ENCODE assay signal across 20 cellular contexts in the genomic region with DNA sequence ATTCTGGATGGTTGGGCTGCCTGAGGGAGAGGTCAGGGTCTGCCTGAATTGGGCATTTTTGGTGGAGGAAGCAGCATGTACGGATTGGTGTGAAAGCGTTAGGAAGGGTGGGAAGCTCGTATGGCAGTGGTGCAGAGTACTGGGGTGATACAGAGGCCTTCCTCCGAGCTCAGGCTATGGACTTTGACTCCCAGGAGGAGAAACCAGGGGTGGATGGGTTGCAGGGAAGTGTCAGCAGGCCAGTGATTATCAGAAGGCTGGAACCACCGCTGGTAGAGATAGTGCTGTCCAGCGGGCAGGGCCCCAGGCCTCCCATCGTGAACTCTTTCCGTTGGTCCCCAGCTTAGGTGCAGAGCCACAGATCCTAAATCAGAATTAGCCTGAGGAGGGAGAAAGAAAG. TPM values are rescaled to one million over a fixed set of nuclear protein-coding genes. Genes with fewer than 3 reads are reported as not detected.
A peak's percentile ranks its signal among the peaks of the same experiment; 100 is the strongest.
DNase-seq lines count a peak whose midpoint lies in the region; ATAC-seq, FAIRE-seq and TF ChIP-seq lines count a peak whose summit lies in the region.
"Had no signal": no experiment of that assay in that cellular context is flagged by ENCODE, and none has a peak within 500 bp of the region (broad histone marks: within the 10 kb centered on the region; RNA-seq: fewer than 3 reads in every experiment).

No MANE protein-coding gene starts in this region.

- WGBS in HepG2 (ENCODE audit: low lambda C conversion rate) = 4% methylated on average over 8 of the region's 8 CpGs
- WGBS in smooth muscle cell (ENCODE audit: low lambda C conversion rate) = 91% methylated on average over 8 of the region's 8 CpGs

- intact Hi-C loops in HepG2 (cut with micrococcal nuclease; ENCODE audit: unreplicated experiment) = loop anchor here (5.0 kb wide), 1 partner anchor 97 kb away; no protein-coding TSS in a partner anchor
- intact Hi-C loops in vagina (cut with DNase I) = no loop called here

- TF ChIP-seq POLR2A in HepG2 (IDR thresholded peaks at IDR 0.05; ENCODE audit: insufficient read depth in 1 of 2, low read depth in 2 of 2, low read length in 2 of 2) (no peak), vagina (IDR thresholded peaks at IDR 0.05) (no peak)

- H3K4me1 ChIP-seq in RWPE2 (ENCODE audit: insufficient read depth, poor library complexity, severe bottlenecking) (peaks cover 3% of the 10 kb centered on the region), HepG2 (ENCODE audit: insufficient read depth, low read length) (peaks cover 10% of the 10 kb centered on the region), vagina (no peaks in the 10 kb centered on the region), smooth muscle cell (ENCODE audit: low read depth) (no peaks in the 10 kb centered on the region)
- H3K4me1 ChIP-seq: BE2C had no signal

- CTCF ChIA-PET in HepG2 (lab: Yijun Ruan, JAX; ENCODE audit: low intra/inter-chr PET ratio, low total read pairs) = interaction anchor here (0.7 kb wide), 1 partner anchor 29 kb away, joined by 3 read pairs; no protein-coding TSS in a partner anchor

- H3K27ac ChIP-seq in RWPE2 (ENCODE audit: poor library complexity, severe bottlenecking) = no peak overlapping the region
- H3K27ac ChIP-seq in HepG2 (ENCODE audit: extremely low read length, insufficient read depth, low read length) = no peak overlapping the region
- H3K27ac ChIP-seq in vagina = no peak overlapping the region
- H3K27ac ChIP-seq in smooth muscle cell (ENCODE audit: low read depth) = no peak overlapping the region

- H3K9ac ChIP-seq in HepG2 (ENCODE audit: insufficient read depth, low read depth, low read length) (no peak overlapping the region), smooth muscle cell (ENCODE audit: low read depth) (no peak overlapping the region)

- peak; percentile 4 for DNase-seq in GM10266 (ENCODE audit: extremely low spot score)
- peak; percentile 72 for DNase-seq in RWPE2 (ENCODE audit: low spot score)
- DNase-seq in HepG2 (ENCODE audit: low spot score) = peak; percentile 22
- DNase-seq in vagina (ENCODE audit: extremely low spot score in 2 of 2) = no peak
- no peak for DNase-seq in smooth muscle cell (lab: John Stamatoyannopoulos, UW; ENCODE audit: unreplicated experiment)
- DNase-seq: BE2C; C1 segment of cervical spinal cord; CD4-positive, CD25-positive, alpha-beta regulatory T cell; CD8-positive, alpha-beta memory T cell; COR-L47; GOT3; H7; HFFc6 had no signal

- no peaks in the 10 kb centered on the region for H4K20me1 ChIP-seq in HepG2 (ENCODE audit: insufficient read depth, low read length)
- no peaks in the 10 kb centered on the region for H4K20me1 ChIP-seq in smooth muscle cell (ENCODE audit: low read depth)

- H3K36me3 ChIP-seq in RWPE2 (ENCODE audit: low read depth) (no peaks in the 10 kb centered on the region), HepG2 (replicated peaks in 1 of 2; ENCODE audit: control insufficient read depth in 1 of 2, insufficient read depth in 2 of 2, low read length in 2 of 2) (no peaks in the 10 kb centered on the region), vagina (no peaks in the 10 kb centered on the region), smooth muscle cell (ENCODE audit: low read depth) (no peaks in the 10 kb centered on the region)
- H3K36me3 ChIP-seq: BE2C had no signal

- H3K9me3 ChIP-seq in RWPE2 (ENCODE audit: severe bottlenecking) (no peaks in the 10 kb centered on the region), HepG2 (ENCODE audit: low read length) (no peaks in the 10 kb centered on the region), vagina (no peaks in the 10 kb centered on the region), smooth muscle cell (replicated peaks; ENCODE audit: low read depth) (no peaks in the 10 kb centered on the region)
- H3K9me3 ChIP-seq: BE2C had no signal

- in situ Hi-C loops in HepG2 (cut with HindIII; ENCODE audit: extremely low pct_ligation_motif_present, low pct_unique_long_range_greater_than_20kb) = no loop called here

- TF ChIP-seq EP300 in HepG2 (IDR thresholded peaks at IDR 0.05; ENCODE audit: low read depth in 2 of 2, low read length in 2 of 2) (no peak), HepG2 (CRISPR knock-in tag; IDR thresholded peaks at IDR 0.05; ENCODE audit: borderline replicate concordance) (no peak)

- no peaks in the 10 kb centered on the region for H3K27me3 ChIP-seq in RWPE2 (ENCODE audit: insufficient read depth, poor library complexity, severe bottlenecking)
- H3K27me3 ChIP-seq in HepG2 (ENCODE audit: control insufficient read depth in 1 of 2, insufficient read depth in 2 of 2, low read length in 2 of 2) = peaks cover 3 to 24% of the 10 kb centered on the region in 2 experiments; a peak in 2 of 5 replicates
- H3K27me3 ChIP-seq in vagina = no peaks in the 10 kb centered on the region
- no peaks in the 10 kb centered on the region for H3K27me3 ChIP-seq in smooth muscle cell (ENCODE audit: low read depth)
- H3K27me3 ChIP-seq: BE2C had no signal

- H3K4me2 ChIP-seq in HepG2 (ENCODE audit: low read depth, low read length) (peak overlapping the region; percentile 22; the same call in 1 of the 2 replicates), smooth muscle cell (no peak overlapping the region)

- H2AFZ ChIP-seq in HepG2 (ENCODE audit: low read length) (no peak overlapping the region), smooth muscle cell (ENCODE audit: low read depth) (no peak overlapping the region)

- no peak for FAIRE-seq in HepG2 (lab: Jason Lieb, UNC)
- FAIRE-seq: G401.6, GM12892, GM18507 had no signal

- no TSS peak for BruUV-seq in HepG2 (replicated peaks; lab: Mats Ljungman, UMichigan)

- ATAC-seq in RWPE2 (ENCODE audit: low read depth) (no peak), HepG2 (peak; percentile 69), HG03139 (IDR thresholded peaks at IDR 0.05; ENCODE audit: unreplicated experiment) (no peak)
- ATAC-seq: HCT116 had no signal

- H3K4me3 ChIP-seq in RWPE2 (ENCODE audit: severe bottlenecking) (no peak overlapping the region), HepG2 (replicated peaks in 1 of 3; ENCODE audit: insufficient read depth in 1 of 3, low read depth in 2 of 3, low read length in 3 of 3) (no peak overlapping the region), vagina (no peak overlapping the region), smooth muscle cell (no peak overlapping the region)

- TF ChIP-seq RAD21 in HepG2 (CRISPR knock-in tag; IDR thresholded peaks at IDR 0.05) = no peak

- H3K79me2 ChIP-seq in HepG2 (ENCODE audit: insufficient read depth, low read length) (no peaks in the 10 kb centered on the region), smooth muscle cell (ENCODE audit: low read depth) (no peaks in the 10 kb centered on the region)

- H3F3A ChIP-seq in smooth muscle cell (ENCODE audit: low read depth) = no peaks in the 10 kb centered on the region

- TF ChIP-seq CTCF in GM10266 (IDR thresholded peaks at IDR 0.05; ENCODE audit: control insufficient read depth, insufficient read depth, low read depth, missing control alignments) (no peak), RWPE2 (IDR thresholded peaks at IDR 0.05; ENCODE audit: poor library complexity, severe bottlenecking) (no peak), HepG2 (CRISPR knock-in tag; IDR thresholded peaks at IDR 0.05) (no peak), vagina (IDR thresholded peaks at IDR 0.05) (no peak), smooth muscle cell (IDR thresholded peaks at IDR 0.05; ENCODE audit: borderline replicate concordance, insufficient read depth, poor library complexity, severe bottlenecking) (no peak)

- POLR2A ChIA-PET in HepG2 (lab: Yijun Ruan, JAX) = no interaction called here

RNA-seq across cellular contexts. Expression of a gene that starts 5.3 kb away (rescaled TPM):
- total RNA-seq in HepG2 (2016; rRNA removed; fragmentation: Illumina TruSeq; extraction: Trizol) (not detected in 2 replicates), vagina (6.1 TPM), smooth muscle cell (not detected in 2 replicates)
- not detected in 2 replicates for total RNA-seq in HepG2 (2016; cell fraction: cytosol; rRNA removed; fragmentation: Illumina TruSeq; extraction: Trizol; ENCODE audit: low read depth)
- not detected in 2 replicates for total RNA-seq in HepG2 (2016; cell fraction: insoluble cytoplasmic fraction; rRNA removed; fragmentation: Illumina TruSeq; extraction: Trizol)
- total RNA-seq in HepG2 (2016; cell fraction: membrane; rRNA removed; fragmentation: Illumina TruSeq; extraction: Trizol) = not detected in 2 replicates
- total RNA-seq in HepG2 (2016; cell fraction: nucleus; rRNA removed; fragmentation: Illumina TruSeq; extraction: Trizol) = not detected in 2 replicates
- polyA plus RNA-seq in HepG2 (2011; rRNA removed) (not detected in 2 replicates), smooth muscle cell (not detected in 2 replicates)
- not detected in 2 replicates for polyA plus RNA-seq in HepG2 (2011; cell fraction: cytosol; rRNA removed)
- polyA plus RNA-seq in HepG2 (2011; cell fraction: nucleus; rRNA removed) = not detected in 2 replicates
- polyA plus RNA-seq in HepG2 (2012) = not detected in 2 replicates
- not detected in 2 replicates for polyA plus RNA-seq in HepG2 (2016; cell fraction: cytosol; fragmentation: Illumina TruSeq; extraction: Trizol; ENCODE audit: low read depth)
- not detected in 2 replicates for polyA plus RNA-seq in HepG2 (2016; cell fraction: insoluble cytoplasmic fraction; fragmentation: Illumina TruSeq; extraction: Trizol; ENCODE audit: low read depth)
- polyA plus RNA-seq in HepG2 (2016; cell fraction: membrane; fragmentation: Illumina TruSeq; extraction: Trizol; ENCODE audit: low read depth) = not detected in 2 replicates
- polyA plus RNA-seq in HepG2 (2016; cell fraction: nucleus; fragmentation: Illumina TruSeq; extraction: Trizol; ENCODE audit: insufficient read depth, low read depth) = not detected in 2 replicates
- not detected in 2 replicates for polyA minus RNA-seq in HepG2 (2011; rRNA and poly(A)+ RNA removed; ENCODE audit: low replicate concordance)
- polyA minus RNA-seq in HepG2 (2011; cell fraction: cytosol; rRNA and poly(A)+ RNA removed) = not detected in 2 replicates
- polyA minus RNA-seq in HepG2 (2011; cell fraction: nucleus; rRNA and poly(A)+ RNA removed) = not detected in 2 replicates
- total RNA-seq: A172; CD4-positive, CD25-positive, alpha-beta regulatory T cell; CD8-positive, alpha-beta memory T cell; H7; HFFc6; HT-29 had no signal
- polyA plus RNA-seq: CD4-positive, CD25-positive, alpha-beta regulatory T cell; CD8-positive, alpha-beta memory T cell had no signal

RNA-seq across cellular contexts. Expression of a gene that starts 8.7 kb away (rescaled TPM):
- not detected in 2 replicates for total RNA-seq in HepG2 (2016; rRNA removed; fragmentation: Illumina TruSeq; extraction: Trizol)
- not detected in 2 replicates for total RNA-seq in HepG2 (2016; cell fraction: cytosol; rRNA removed; fragmentation: Illumina TruSeq; extraction: Trizol; ENCODE audit: low read depth)
- not detected in 2 replicates for total RNA-seq in HepG2 (2016; cell fraction: insoluble cytoplasmic fraction; rRNA removed; fragmentation: Illumina TruSeq; extraction: Trizol)
- not detected in 2 replicates for total RNA-seq in HepG2 (2016; cell fraction: membrane; rRNA removed; fragmentation: Illumina TruSeq; extraction: Trizol)
- not detected in 2 replicates for total RNA-seq in HepG2 (2016; cell fraction: nucleus; rRNA removed; fragmentation: Illumina TruSeq; extraction: Trizol)
- polyA plus RNA-seq in HepG2 (2011; rRNA removed) = 0.03 TPM in 1 of 2 replicates, not detected in the other
- polyA plus RNA-seq in HepG2 (2011; cell fraction: cytosol; rRNA removed) = not detected in 2 replicates
- polyA plus RNA-seq in HepG2 (2011; cell fraction: nucleus; rRNA removed) = not detected in 2 replicates
- not detected in 2 replicates for polyA plus RNA-seq in HepG2 (2012)
- not detected in 2 replicates for polyA plus RNA-seq in HepG2 (2016; cell fraction: cytosol; fragmentation: Illumina TruSeq; extraction: Trizol; ENCODE audit: low read depth)
- polyA plus RNA-seq in HepG2 (2016; cell fraction: insoluble cytoplasmic fraction; fragmentation: Illumina TruSeq; extraction: Trizol; ENCODE audit: low read depth) = not detected in 2 replicates
- not detected in 2 replicates for polyA plus RNA-seq in HepG2 (2016; cell fraction: membrane; fragmentation: Illumina TruSeq; extraction: Trizol; ENCODE audit: low read depth)
- polyA plus RNA-seq in HepG2 (2016; cell fraction: nucleus; fragmentation: Illumina TruSeq; extraction: Trizol; ENCODE audit: insufficient read depth, low read depth) = not detected in 2 replicates
- not detected in 2 replicates for polyA minus RNA-seq in HepG2 (2011; rRNA and poly(A)+ RNA removed; ENCODE audit: low replicate concordance)
- not detected in 2 replicates for polyA minus RNA-seq in HepG2 (2011; cell fraction: cytosol; rRNA and poly(A)+ RNA removed)
- polyA minus RNA-seq in HepG2 (2011; cell fraction: nucleus; rRNA and poly(A)+ RNA removed) = not detected in 2 replicates
- total RNA-seq in vagina = not detected
- 0.49 and 1.4 TPM in 2 replicates for total RNA-seq in smooth muscle cell
- 0.35 and 1.8 TPM in 2 replicates for polyA plus RNA-seq in smooth muscle cell
- total RNA-seq: A172; CD4-positive, CD25-positive, alpha-beta regulatory T cell; HT-29 had no signal
- polyA plus RNA-seq: CD8-positive, alpha-beta memory T cell had no signal

RNA-seq across cellular contexts. Expression of a gene that starts 14.6 kb away (rescaled TPM):
- total RNA-seq in HepG2 (2016; rRNA removed; fragmentation: Illumina TruSeq; extraction: Trizol) = not detected in 2 replicates
- not detected in 2 replicates for total RNA-seq in HepG2 (2016; cell fraction: cytosol; rRNA removed; fragmentation: Illumina TruSeq; extraction: Trizol; ENCODE audit: low read depth)
- not detected in 2 replicates for total RNA-seq in HepG2 (2016; cell fraction: insoluble cytoplasmic fraction; rRNA removed; fragmentation: Illumina TruSeq; extraction: Trizol)
- total RNA-seq in HepG2 (2016; cell fraction: membrane; rRNA removed; fragmentation: Illumina TruSeq; extraction: Trizol) = not detected in 2 replicates
- total RNA-seq in HepG2 (2016; cell fraction: nucleus; rRNA removed; fragmentation: Illumina TruSeq; extraction: Trizol) = not detected in 2 replicates
- not detected in 2 replicates for polyA plus RNA-seq in HepG2 (2011; rRNA removed)
- polyA plus RNA-seq in HepG2 (2011; cell fraction: cytosol; rRNA removed) = not detected in 2 replicates
- not detected in 2 replicates for polyA plus RNA-seq in HepG2 (2011; cell fraction: nucleus; rRNA removed)
- polyA plus RNA-seq in HepG2 (2012) = not detected in 2 replicates
- not detected in 2 replicates for polyA plus RNA-seq in HepG2 (2016; cell fraction: cytosol; fragmentation: Illumina TruSeq; extraction: Trizol; ENCODE audit: low read depth)
- polyA plus RNA-seq in HepG2 (2016; cell fraction: insoluble cytoplasmic fraction; fragmentation: Illumina TruSeq; extraction: Trizol; ENCODE audit: low read depth) = not detected in 2 replicates
- polyA plus RNA-seq in HepG2 (2016; cell fraction: membrane; fragmentation: Illumina TruSeq; extraction: Trizol; ENCODE audit: low read depth) = not detected in 2 replicates
- not detected in 2 replicates for polyA plus RNA-seq in HepG2 (2016; cell fraction: nucleus; fragmentation: Illumina TruSeq; extraction: Trizol; ENCODE audit: insufficient read depth, low read depth)
- polyA minus RNA-seq in HepG2 (2011; rRNA and poly(A)+ RNA removed; ENCODE audit: low replicate concordance) = not detected in 2 replicates
- not detected in 2 replicates for polyA minus RNA-seq in HepG2 (2011; cell fraction: cytosol; rRNA and poly(A)+ RNA removed)
- polyA minus RNA-seq in HepG2 (2011; cell fraction: nucleus; rRNA and poly(A)+ RNA removed) = not detected in 2 replicates
- 4.4 TPM for total RNA-seq in vagina
- not detected in 2 replicates for total RNA-seq in smooth muscle cell
- polyA plus RNA-seq in smooth muscle cell = not detected in 2 replicates
- total RNA-seq: A172; CD4-positive, CD25-positive, alpha-beta regulatory T cell; CD8-positive, alpha-beta memory T cell; H7; HFFc6; HT-29 had no signal
- polyA plus RNA-seq: CD4-positive, CD25-positive, alpha-beta regulatory T cell; CD8-positive, alpha-beta memory T cell had no signal

Comparison
In these comparisons a context has a peak if more than half of its experiments do, and no peak if none do; other contexts are left out.
1. DNase-seq: peak in GM10266 (single experiment), RWPE2 (single experiment) and HepG2 (single experiment); none in vagina (0 of 2) and smooth muscle cell (single experiment).